ENCODE assay signal across 16 cellular contexts in genomic region chr4:94947681-94948108, GRCh38.
A peak's percentile ranks its signal among the peaks of the same experiment; 100 is the strongest.
DNase-seq lines count a peak whose midpoint lies in the region; ATAC-seq, FAIRE-seq and TF ChIP-seq lines count a peak whose summit lies in the region.
"Had no signal": no experiment of that assay in that cellular context is flagged by ENCODE, and none has a peak within 500 bp of the region (broad histone marks: within the 10 kb centered on the region; RNA-seq: fewer than 3 reads in every experiment).

No MANE protein-coding gene starts in this region.

- H3K9ac ChIP-seq in HCT116 (ENCODE audit: low read length) (no peak overlapping the region), H1 (replicated peaks in 1 of 4; ENCODE audit: extremely low read depth in 1 of 4, low read depth in 3 of 4, low read length in 3 of 4) (no peak overlapping the region), smooth muscle cell (ENCODE audit: low read depth) (no peak overlapping the region)
- H3K9ac ChIP-seq: SK-N-SH had no signal

- no peak overlapping the region for H2BK15ac ChIP-seq in H1 (ENCODE audit: low read length)

- no peaks in the 10 kb centered on the region for H3K23me2 ChIP-seq in H1 (ENCODE audit: low read depth, low read length)

- DNase-seq in HCT116 (ENCODE audit: low read depth, low spot score) (no peak), H1 (ENCODE audit: low read depth in 1 of 2, low spot score in 2 of 2) (no peak), islet precursor cell (peak; percentile 78), smooth muscle cell (lab: John Stamatoyannopoulos, UW; ENCODE audit: unreplicated experiment) (no peak), putamen (ENCODE audit: low spot score) (no peak), Ammon's horn (ENCODE audit: low spot score) (no peak)
- no peak for DNase-seq in activated T-helper 1 cell treated with anti-CD3 and anti-CD28 coated beads, Interleukin-12 subunit alpha, Interleukin-12 subunit beta, Interleukin-2, Interleukin-4 antibody, amounts not matched to agents 30 ng/mL and 10 ng/mL and 1 ng/mL, durations not matched to agents 14 hours and 24 hours and 36 hours (ENCODE audit: low spot score)
- DNase-seq: CD4-positive, CD25-positive, alpha-beta regulatory T cell; DMS53; KBM-7; NCI-H1092; NCI-H510A treated with DMSO at 0.1 percent for 48 hours; SK-N-SH had no signal

- H3K4me1 ChIP-seq in HCT116 (ENCODE audit: control insufficient read depth in 1 of 2, insufficient read depth in 2 of 2, low read length in 2 of 2) (peaks cover 0 to 3% of the 10 kb centered on the region in 2 experiments; a peak in 1 of 4 replicates), H1 (replicated peaks in 1 of 4; ENCODE audit: control insufficient read depth in 3 of 4, insufficient read depth in 4 of 4, low read length in 3 of 4) (no peaks in the 10 kb centered on the region), smooth muscle cell (ENCODE audit: low read depth) (no peaks in the 10 kb centered on the region)

- no peaks in the 10 kb centered on the region for H3K27me3 Mint-ChIP-seq in activated T-helper 1 cell treated with anti-CD3 and anti-CD28 coated beads, Interleukin-12 subunit alpha, Interleukin-12 subunit beta, Interleukin-2, Interleukin-4 antibody, amounts not matched to agents 30 ng/mL and 10 ng/mL and 1 ng/mL, durations not matched to agents 14 hours and 24 hours and 36 hours (ENCODE audit: insufficient read depth)
- H3K27me3 Mint-ChIP-seq: B cell; CD4-positive, CD25-positive, alpha-beta regulatory T cell had no signal

- peak; percentile 53 for ATAC-seq in HCT116
- no peak for ATAC-seq in HG03521 (IDR thresholded peaks at IDR 0.05; ENCODE audit: unreplicated experiment)
- ATAC-seq: Right ventricle myocardium inferior had no signal

- TF ChIP-seq POLR2A in HCT116 (IDR thresholded peaks at IDR 0.05; ENCODE audit: borderline replicate concordance, extremely low read depth, insufficient read depth, insufficient read length) (no peak), H1 (IDR thresholded peaks at IDR 0.05; ENCODE audit: control extremely low read depth in 1 of 2, low read depth in 2 of 2, low read length in 2 of 2) (no peak)

- no peak for TF ChIP-seq RAD21 in HCT116 (IDR thresholded peaks at IDR 0.05; ENCODE audit: low read depth)
- 0 out of 4 replicates have a peak, but pooled peaks of 1 of the 2 experiments have one; percentile 2 for TF ChIP-seq RAD21 in H1 (IDR thresholded peaks at IDR 0.05 in 1 of 2, conservative IDR thresholded peaks at IDR 0.05 in 1 of 2; ENCODE audit: low read depth in 2 of 2, low read length in 2 of 2)

- H2BK12ac ChIP-seq in H1 (ENCODE audit: low read depth, low read length): peak overlapping the region; percentile 68; the same call in 1 of the 2 replicates

- no peak overlapping the region for H3K27ac Mint-ChIP-seq in activated T-helper 1 cell treated with anti-CD3 and anti-CD28 coated beads, Interleukin-12 subunit alpha, Interleukin-12 subunit beta, Interleukin-2, Interleukin-4 antibody, amounts not matched to agents 30 ng/mL and 10 ng/mL and 1 ng/mL, durations not matched to agents 14 hours and 24 hours and 36 hours
- H3K27ac Mint-ChIP-seq: B cell; CD4-positive, CD25-positive, alpha-beta regulatory T cell had no signal

- H3K4me2 ChIP-seq in HCT116 (ENCODE audit: low read length) (no peak overlapping the region), H1 (ENCODE audit: insufficient read depth in 1 of 2, low read depth in 2 of 2, low read length in 2 of 2) (no peak overlapping the region), smooth muscle cell (no peak overlapping the region)
- H3K4me2 ChIP-seq: SK-N-SH had no signal

- no peak overlapping the region for H4K8ac ChIP-seq in H1 (ENCODE audit: extremely low read depth, insufficient read depth, low read length)

- H3K27me3 ChIP-seq in HCT116 (ENCODE audit: insufficient read depth, low read length): no peaks in the 10 kb centered on the region
- no peaks in the 10 kb centered on the region for H3K27me3 ChIP-seq in H1 (replicated peaks in 1 of 4; ENCODE audit: control insufficient read depth in 3 of 4, extremely low read depth in 1 of 4, insufficient read depth in 3 of 4, low read length in 3 of 4)
- no peaks in the 10 kb centered on the region for H3K27me3 ChIP-seq in smooth muscle cell (ENCODE audit: low read depth)

- H3K4me3 Mint-ChIP-seq in activated T-helper 1 cell treated with anti-CD3 and anti-CD28 coated beads, Interleukin-12 subunit alpha, Interleukin-12 subunit beta, Interleukin-2, Interleukin-4 antibody, amounts not matched to agents 30 ng/mL and 10 ng/mL and 1 ng/mL, durations not matched to agents 14 hours and 24 hours and 36 hours: no peak overlapping the region
- H3K4me3 Mint-ChIP-seq: B cell had no signal

- H3K36me3 ChIP-seq in HCT116 (ENCODE audit: control insufficient read depth in 1 of 2, insufficient read depth in 2 of 2, low read length in 2 of 2) (no peaks in the 10 kb centered on the region), H1 (ENCODE audit: control insufficient read depth in 2 of 4, insufficient read depth in 4 of 4, low read length in 3 of 4) (no peaks in the 10 kb centered on the region), smooth muscle cell (ENCODE audit: low read depth) (no peaks in the 10 kb centered on the region)

- H4K20me1 ChIP-seq in HCT116 (ENCODE audit: insufficient read depth) (no peaks in the 10 kb centered on the region), H1 (replicated peaks in 1 of 2; ENCODE audit: control insufficient read depth in 1 of 2, insufficient read depth in 2 of 2, low read length in 2 of 2) (no peaks in the 10 kb centered on the region), smooth muscle cell (ENCODE audit: low read depth) (no peaks in the 10 kb centered on the region)

- intact Hi-C loops in HCT116 (cut with micrococcal nuclease): no loop called here
- intact Hi-C loops in activated T-helper 1 cell treated with anti-CD3 and anti-CD28 coated beads, Interleukin-12 subunit alpha, Interleukin-12 subunit beta, Interleukin-2, Interleukin-4 antibody, amounts not matched to agents 30 ng/mL and 10 ng/mL and 1 ng/mL, durations not matched to agents 14 hours and 24 hours and 36 hours (cut with micrococcal nuclease): loop anchor here (1.0 kb wide), 1 partner anchor 14 kb away; no protein-coding TSS in a partner anchor

- no peaks in the 10 kb centered on the region for H3K9me2 ChIP-seq in HCT116 (ENCODE audit: insufficient read depth)
- H3K9me2 ChIP-seq: SK-N-SH had no signal

- H3K4ac ChIP-seq in H1 (replicated peaks; ENCODE audit: insufficient read length, low read depth, low read length): no peak overlapping the region

- WGBS in H1 (ENCODE audit: extremely low coverage in 1 of 2, insufficient coverage in 1 of 2, insufficient read length in 1 of 2, insufficient replicate concordance in 2 of 2, low coverage in 1 of 2, low lambda C conversion rate in 2 of 2, missing lambda C conversion rate in 1 of 2), 2 experiments: 90% methylated on average over 4 of the region's 4 CpGs; no CpG with 5 or more reads in 1 of the 2 experiments
- 71% methylated on average over 4 of the region's 4 CpGs for WGBS in smooth muscle cell (ENCODE audit: low lambda C conversion rate)

- no peak overlapping the region for H4K5ac ChIP-seq in H1 (ENCODE audit: insufficient read length, low read depth, low read length)

- no peak overlapping the region for H3K23ac ChIP-seq in H1 (ENCODE audit: insufficient read length)

- RAD21 ChIA-PET in HCT116 (lab: Charles Lee; ENCODE audit: low non-redundant PET in 1 of 2, low total read pairs in 2 of 2, uncharacterized antibody in 2 of 2, unreplicated experiment in 2 of 2): no interaction called here

- FAIRE-seq in H1 (lab: Jason Lieb, UNC): peak; percentile 7

- H3K4me3 ChIP-seq in HCT116 (replicated peaks in 1 of 2; ENCODE audit: low read depth in 1 of 2, low read length in 2 of 2) (no peak overlapping the region), H1 (ENCODE audit: extremely low read depth in 1 of 4, insufficient read depth in 2 of 4, low read depth in 3 of 4, low read length in 4 of 4) (no peak overlapping the region), smooth muscle cell (peak overlapping the region; percentile 11)

- H3K56ac ChIP-seq in H1 (replicated peaks; ENCODE audit: insufficient read length, low read depth, low read length): no peak overlapping the region

- CTCF ChIA-PET in HCT116 (lab: Charles Lee): no interaction called here
- CTCF ChIA-PET in H1 (lab: Charles Lee; ENCODE audit: partially characterized antibody): interaction anchor here (1.0 to 2.3 kb wide), 7 partner anchors 8 to 326 kb away, joined by 3 to 16 read pairs (median 4); no protein-coding TSS in a partner anchor

- no peak overlapping the region for H2BK20ac ChIP-seq in H1 (ENCODE audit: low read length)

- no peak overlapping the region for H3K14ac ChIP-seq in H1 (ENCODE audit: insufficient read length)

- H2BK5ac ChIP-seq in H1 (ENCODE audit: low read depth, low read length): no peak overlapping the region

- H4K91ac ChIP-seq in H1 (replicated peaks; ENCODE audit: insufficient read length, low read length): no peak overlapping the region

- H2AFZ ChIP-seq in HCT116 (ENCODE audit: low read depth, low read length, poor library complexity, severe bottlenecking) (peak overlapping the region; percentile 50), H1 (ENCODE audit: low read length) (no peak overlapping the region), smooth muscle cell (ENCODE audit: low read depth) (no peak overlapping the region)

- H2AK5ac ChIP-seq in H1 (ENCODE audit: low read depth, low read length): no peak overlapping the region

- no peaks in the 10 kb centered on the region for H3K9me3 Mint-ChIP-seq in activated T-helper 1 cell treated with anti-CD3 and anti-CD28 coated beads, Interleukin-12 subunit alpha, Interleukin-12 subunit beta, Interleukin-2, Interleukin-4 antibody, amounts not matched to agents 30 ng/mL and 10 ng/mL and 1 ng/mL, durations not matched to agents 14 hours and 24 hours and 36 hours

- H3K36me3 Mint-ChIP-seq in activated T-helper 1 cell treated with anti-CD3 and anti-CD28 coated beads, Interleukin-12 subunit alpha, Interleukin-12 subunit beta, Interleukin-2, Interleukin-4 antibody, amounts not matched to agents 30 ng/mL and 10 ng/mL and 1 ng/mL, durations not matched to agents 14 hours and 24 hours and 36 hours (ENCODE audit: low read depth): no peaks in the 10 kb centered on the region
- H3K36me3 Mint-ChIP-seq: CD4-positive, CD25-positive, alpha-beta regulatory T cell had no signal

- H3K4me1 Mint-ChIP-seq in activated T-helper 1 cell treated with anti-CD3 and anti-CD28 coated beads, Interleukin-12 subunit alpha, Interleukin-12 subunit beta, Interleukin-2, Interleukin-4 antibody, amounts not matched to agents 30 ng/mL and 10 ng/mL and 1 ng/mL, durations not matched to agents 14 hours and 24 hours and 36 hours (ENCODE audit: low read depth): no peaks in the 10 kb centered on the region
- H3K4me1 Mint-ChIP-seq: B cell; CD4-positive, CD25-positive, alpha-beta regulatory T cell had no signal

- H3K27ac ChIP-seq in HCT116 (ENCODE audit: low read depth, low read length): no peak overlapping the region
- H3K27ac ChIP-seq in H1 (ENCODE audit: low read depth, low read length): no peak overlapping the region
- H3K27ac ChIP-seq in smooth muscle cell (ENCODE audit: low read depth): peak overlapping the region; percentile 59

- no peak overlapping the region for H2BK120ac ChIP-seq in H1 (replicated peaks; ENCODE audit: low read depth, low read length)

- H3K18ac ChIP-seq in H1 (ENCODE audit: extremely low read depth, low read length): no peak overlapping the region

- H3K79me1 ChIP-seq in H1 (ENCODE audit: low read depth, low read length): no peaks in the 10 kb centered on the region

- no peak for TF ChIP-seq EP300 in H1 (IDR thresholded peaks at IDR 0.05; ENCODE audit: borderline replicate concordance in 1 of 2, low read depth in 2 of 2, low read length in 2 of 2)

- no peaks in the 10 kb centered on the region for H3F3A ChIP-seq in smooth muscle cell (ENCODE audit: low read depth)

- H3K79me2 ChIP-seq in HCT116 (ENCODE audit: insufficient read depth, low read length): no peaks in the 10 kb centered on the region
- H3K79me2 ChIP-seq in H1 (ENCODE audit: control insufficient read depth in 1 of 2, insufficient read depth in 2 of 2, low read length in 2 of 2): no peaks in the 10 kb centered on the region
- no peaks in the 10 kb centered on the region for H3K79me2 ChIP-seq in smooth muscle cell (ENCODE audit: low read depth)

- POLR2A ChIA-PET in HCT116 (lab: Charles Lee): no interaction called here
- POLR2A ChIA-PET in H1 (lab: Charles Lee; ENCODE audit: partially characterized antibody): no interaction called here

- BruUV-seq in HCT116 (replicated peaks; lab: Mats Ljungman, UMichigan): no TSS peak

- H3K9me3 ChIP-seq in HCT116 (ENCODE audit: control insufficient read depth in 1 of 2, insufficient read depth in 1 of 2, low read depth in 1 of 2, low read length in 2 of 2) (no peaks in the 10 kb centered on the region), H1 (ENCODE audit: insufficient read depth in 2 of 2, low read depth in 1 of 2, low read length in 1 of 2) (no peaks in the 10 kb centered on the region; a peak in 1 of 4 replicates), smooth muscle cell (replicated peaks; ENCODE audit: low read depth) (no peaks in the 10 kb centered on the region)
- H3K9me3 ChIP-seq: SK-N-SH had no signal

- no peak for TF ChIP-seq CTCF in HCT116 (IDR thresholded peaks at IDR 0.05 in 2 of 3, conservative IDR thresholded peaks at IDR 0.05 in 1 of 3; ENCODE audit: borderline replicate concordance in 1 of 3, insufficient read depth in 1 of 3, low read depth in 2 of 3, low read length in 2 of 3)
- TF ChIP-seq CTCF in H1 (IDR thresholded peaks at IDR 0.05; ENCODE audit: control extremely low read depth in 1 of 3, insufficient read depth in 1 of 3, low read depth in 1 of 3, low read length in 3 of 3): peak in 1 of 3 experiments; percentile 24; a peak in 1 of 4 replicates
- TF ChIP-seq CTCF in smooth muscle cell (IDR thresholded peaks at IDR 0.05; ENCODE audit: borderline replicate concordance, insufficient read depth, poor library complexity, severe bottlenecking): no peak
